In the genomic region with DNA sequence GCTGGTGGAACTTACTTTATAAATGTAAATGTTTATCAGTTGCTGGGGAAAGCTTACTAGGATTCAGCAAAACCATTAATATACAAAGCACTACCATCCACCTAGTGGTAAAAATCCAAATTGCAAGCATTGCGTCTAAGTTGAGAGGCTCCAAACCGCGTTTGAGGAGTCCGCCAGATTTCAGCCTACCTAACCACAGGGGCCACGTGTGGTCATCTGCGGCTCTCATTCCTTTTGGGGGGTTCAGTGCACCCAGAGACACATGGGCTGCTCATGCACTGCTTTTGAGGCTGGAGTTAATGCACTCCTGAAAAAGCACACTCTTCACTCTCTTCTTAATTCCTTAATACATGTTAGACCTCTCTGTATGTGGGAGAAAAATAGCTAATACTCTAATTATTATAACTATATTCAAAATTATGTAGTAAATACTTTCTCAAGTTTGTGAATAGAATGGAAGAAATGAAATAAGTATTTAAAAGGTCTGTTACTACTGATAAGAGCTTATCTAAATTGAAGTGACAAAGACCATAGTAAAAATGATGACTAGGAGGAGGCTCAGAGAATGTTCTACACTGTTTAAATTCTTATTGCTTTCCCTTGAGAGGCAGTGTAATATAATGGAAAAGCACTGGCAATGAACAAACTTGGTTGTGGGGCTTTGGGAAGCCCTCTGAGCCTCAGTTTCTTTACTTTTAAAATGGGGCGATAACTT, we compare ENCODE assay signal across 8 cellular contexts. TPM values are rescaled to one million over a fixed set of nuclear protein-coding genes. Genes with fewer than 3 reads are reported as not detected.
DNase-seq lines count a peak whose midpoint lies in the region; ATAC-seq and TF ChIP-seq lines count a peak whose summit lies in the region.

No MANE protein-coding gene starts in this region.

- CTCF ChIA-PET in activated naive CD4-positive, alpha-beta T cell treated with anti-CD3 and anti-CD28 coated beads for 36 hours (lab: Charles Lee): interaction anchor here (0.5 to 4.1 kb wide), 33 partner anchors 8 to 1186 kb away, joined by 3 to 37 read pairs (median 5); a partner anchor contains a TSS

- H3K4me3 ChIP-seq in OCI-LY3 (ENCODE audit: low read length): peak overlapping the region; percentile 71
- H3K4me3 ChIP-seq in prostate gland: no peak overlapping the region

- peaks cover 46% of the 10 kb centered on the region for H3K4me1 ChIP-seq in OCI-LY3 (ENCODE audit: low read length)
- no peaks in the 10 kb centered on the region for H3K4me1 ChIP-seq in prostate gland (replicated peaks)

- H3K36me3 Mint-ChIP-seq in activated naive CD4-positive, alpha-beta T cell treated with anti-CD3 and anti-CD28 coated beads for 36 hours (ENCODE audit: low read depth): no peaks in the 10 kb centered on the region

- TF ChIP-seq POLR2A in prostate gland (IDR thresholded peaks at IDR 0.05): no peak

- intact Hi-C loops in activated naive CD4-positive, alpha-beta T cell treated with anti-CD3 and anti-CD28 coated beads for 36 hours (cut with micrococcal nuclease): loop anchor here (1.0 to 10.0 kb wide), 4 partner anchors 88 to 1549 kb away; a partner anchor contains a TSS
- intact Hi-C loops in prostate gland (cut with DNase I): loop anchor here (5.0 kb wide), 1 partner anchor 89 kb away; no protein-coding TSS in a partner anchor

- DNase-seq in NCI-H2107 treated with DMSO at 0.1 percent for 48 hours (lab: John Stamatoyannopoulos, UW; ENCODE audit: unreplicated experiment) (peak; percentile 61), NCI-H2107 (lab: John Stamatoyannopoulos, UW) (no peak), HS-5 (ENCODE audit: low read depth) (peak; percentile 78), glomerular endothelial cell (ENCODE audit: extremely low read depth, low read depth, low spot score) (peak; percentile 94), prostate gland (ENCODE audit: low spot score) (peak; percentile 39)
- DNase-seq in activated naive CD4-positive, alpha-beta T cell treated with anti-CD3 and anti-CD28 coated beads for 36 hours: peak; percentile 49

- H3K27ac Mint-ChIP-seq in activated naive CD4-positive, alpha-beta T cell treated with anti-CD3 and anti-CD28 coated beads for 36 hours: peak overlapping the region; percentile 88

- TF ChIP-seq CTCF in OCI-LY3 (IDR thresholded peaks at IDR 0.05; ENCODE audit: low read depth, low read length) (peak; percentile 70), prostate gland (IDR thresholded peaks at IDR 0.05) (peak; percentile 51 to 67 (median 63))

- H3K27ac ChIP-seq in OCI-LY3 (ENCODE audit: low read length) (peak overlapping the region; percentile 50; the same call in 1 of the 2 replicates), prostate gland (no peak overlapping the region)

- H3K27me3 Mint-ChIP-seq in activated naive CD4-positive, alpha-beta T cell treated with anti-CD3 and anti-CD28 coated beads for 36 hours (ENCODE audit: low read depth): peaks cover 30% of the 10 kb centered on the region

- 14% methylated on average over 7 of the region's 7 CpGs for WGBS in prostate gland

- no peaks in the 10 kb centered on the region for H3K9me3 Mint-ChIP-seq in activated naive CD4-positive, alpha-beta T cell treated with anti-CD3 and anti-CD28 coated beads for 36 hours

- no peak overlapping the region for H3K4me3 Mint-ChIP-seq in activated naive CD4-positive, alpha-beta T cell treated with anti-CD3 and anti-CD28 coated beads for 36 hours

- no peaks in the 10 kb centered on the region for H3K36me3 ChIP-seq in OCI-LY3 (replicated peaks; ENCODE audit: low read depth, low read length)
- no peaks in the 10 kb centered on the region for H3K36me3 ChIP-seq in prostate gland

- H3K27me3 ChIP-seq in OCI-LY3 (ENCODE audit: low read depth, low read length): no peaks in the 10 kb centered on the region
- H3K27me3 ChIP-seq in prostate gland (replicated peaks; ENCODE audit: insufficient read depth): no peaks in the 10 kb centered on the region

- H3K9ac ChIP-seq in OCI-LY3 (ENCODE audit: low read length): peak overlapping the region; percentile 42

- H3K4me1 Mint-ChIP-seq in activated naive CD4-positive, alpha-beta T cell treated with anti-CD3 and anti-CD28 coated beads for 36 hours (ENCODE audit: low read depth): peaks cover 43% of the 10 kb centered on the region

- no peaks in the 10 kb centered on the region for H3K79me2 ChIP-seq in OCI-LY3 (ENCODE audit: low read length)

- H2AFZ ChIP-seq in OCI-LY3 (ENCODE audit: low read depth, low read length): peak overlapping the region; percentile 70; the same call in 1 of the 2 replicates

- H3K9me3 ChIP-seq in OCI-LY3 (ENCODE audit: insufficient read depth, low read length) (no peaks in the 10 kb centered on the region), prostate gland (no peaks in the 10 kb centered on the region)

- no peaks in the 10 kb centered on the region for H4K20me1 ChIP-seq in OCI-LY3 (ENCODE audit: insufficient read depth, low read length)

- H3K4me2 ChIP-seq in OCI-LY3 (ENCODE audit: low read length): peak overlapping the region; percentile 89

- ATAC-seq in GM21447 (IDR thresholded peaks at IDR 0.05; ENCODE audit: unreplicated experiment): no peak

RNA-seq across cellular contexts. Expression of a gene that starts 41.4 kb away (rescaled TPM):
- total RNA-seq in activated naive CD4-positive, alpha-beta T cell treated with anti-CD3 and anti-CD28 coated beads for 36 hours: not detected
- not detected in 2 replicates for total RNA-seq in glomerular endothelial cell
- not detected for total RNA-seq in prostate gland

RNA-seq across cellular contexts. Expression of a gene that starts 41.4 kb away (rescaled TPM):
- 1 to 10 TPM; 9.4 to 9.8 TPM for total RNA-seq in activated naive CD4-positive, alpha-beta T cell treated with anti-CD3 and anti-CD28 coated beads for 36 hours
- total RNA-seq in glomerular endothelial cell: 16.8 and 31.2 TPM in 2 replicates
- 10 to 100 TPM; 19.1 to 79.9 TPM for total RNA-seq in prostate gland
